Comparison of ENCODE assay signal across 12 cellular contexts in the genomic region with DNA sequence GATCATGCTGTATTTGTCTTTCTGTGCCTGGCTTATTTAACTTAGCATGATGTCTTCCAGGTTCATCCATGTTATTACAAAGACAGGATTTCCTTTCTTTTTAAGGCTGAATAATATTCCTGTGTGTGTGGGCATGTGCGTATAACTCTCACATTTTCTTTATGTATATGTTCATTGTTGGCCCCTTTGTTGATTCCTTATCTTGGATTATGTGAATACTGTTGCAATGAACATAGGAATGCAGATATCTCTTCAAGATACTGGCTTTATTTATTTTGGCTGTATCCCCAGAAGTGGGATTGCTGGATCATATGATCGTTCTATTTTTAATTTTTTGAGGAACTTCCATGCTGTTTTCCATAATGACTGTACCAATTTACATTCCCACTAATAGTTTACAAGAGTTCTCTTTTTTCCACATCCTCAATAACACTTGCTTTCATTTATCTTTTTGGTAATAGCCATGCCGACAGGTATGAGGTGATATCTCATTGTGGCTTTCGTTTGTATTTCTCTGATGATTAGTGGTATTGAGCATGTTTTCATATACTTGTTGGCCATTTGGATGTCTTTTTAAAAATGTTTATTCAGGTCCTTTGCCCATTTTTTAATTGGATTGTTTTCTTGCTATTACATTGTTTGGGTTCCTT. TPM values are rescaled to one million over a fixed set of nuclear protein-coding genes. Genes with fewer than 3 reads are reported as not detected.
DNase-seq lines count a peak whose midpoint lies in the region; ATAC-seq and TF ChIP-seq lines count a peak whose summit lies in the region.
"Had no signal": no experiment of that assay in that cellular context is flagged by ENCODE, and none has a peak within 500 bp of the region (broad histone marks: within the 10 kb centered on the region; RNA-seq: fewer than 3 reads in every experiment).

No MANE protein-coding gene starts in this region.

- no peak for ATAC-seq in activated T-cell treated with anti-CD3 and anti-CD28 coated beads, Interleukin-2, amount 50 U/mL, for 72 hours (replicated peaks in 1 of 2)
- ATAC-seq in body of pancreas (peak; percentile 78), HG02870 (IDR thresholded peaks at IDR 0.05; ENCODE audit: unreplicated experiment) (no peak)
- ATAC-seq: stimulated activated naive B cell treated with anti-CD40 and anti-IgM and Interleukin-4, amounts not matched to agents 10 μg/mL and 1 μg/mL and 100 μg/mL, for 72 hours had no signal

- peaks cover 3 to 6% of the 10 kb centered on the region in 2 donors for H3K36me3 Mint-ChIP-seq in activated T-cell treated with anti-CD3 and anti-CD28 coated beads, Interleukin-2, amount 50 U/mL, for 72 hours (ENCODE audit: insufficient read depth in 2 of 2)

- no peaks in the 10 kb centered on the region for H3K9me3 Mint-ChIP-seq in activated T-cell treated with anti-CD3 and anti-CD28 coated beads, Interleukin-2, amount 50 U/mL, for 72 hours
- H3K9me3 Mint-ChIP-seq: stimulated activated naive B cell treated with anti-CD40 and anti-IgM and Interleukin-4, amounts not matched to agents 10 μg/mL and 1 μg/mL and 100 μg/mL, for 72 hours had no signal

- TF ChIP-seq CTCF in body of pancreas (IDR thresholded peaks at IDR 0.05) (no peak), thyroid gland (IDR thresholded peaks at IDR 0.05) (no peak), GM13976 (IDR thresholded peaks at IDR 0.05; ENCODE audit: borderline replicate concordance, control extremely low read depth, extremely low read depth, insufficient read depth, missing control alignments) (no peak)

- H3K4me3 ChIP-seq in body of pancreas (no peak overlapping the region), thyroid gland (replicated peaks in 1 of 3) (no peak overlapping the region)
- H3K4me3 ChIP-seq: psoas muscle had no signal

- H3K4me1 ChIP-seq in body of pancreas = peaks cover 19% of the 10 kb centered on the region
- H3K4me1 ChIP-seq in thyroid gland = peaks cover 22 to 37% of the 10 kb centered on the region in 2 donors

- H3K9me3 ChIP-seq in body of pancreas (no peaks in the 10 kb centered on the region), thyroid gland (no peaks in the 10 kb centered on the region)
- H3K9me3 ChIP-seq: psoas muscle had no signal

- no peak for DNase-seq in activated T-cell treated with anti-CD3 and anti-CD28 coated beads, Interleukin-2, amount 50 U/mL, for 72 hours
- no peak for DNase-seq in activated T-cell treated with anti-CD3 and anti-CD28 coated beads, Interleukin-2, amount 50 U/mL, for 1 hour
- DNase-seq in body of pancreas = no peak
- peak; percentile 60 for DNase-seq in kidney glomerular epithelial cell (lab: John Stamatoyannopoulos, UW)
- DNase-seq in thyroid gland = no peak
- no peak for DNase-seq in 8988T
- no peak for DNase-seq in GM13976 (ENCODE audit: low spot score)
- DNase-seq: NCI-H1436; psoas muscle; stimulated activated naive B cell treated with anti-CD40 and anti-IgM and Interleukin-4, amounts not matched to agents 10 μg/mL and 1 μg/mL and 100 μg/mL, for 72 hours had no signal

- intact Hi-C loops in body of pancreas (cut with DNase I) = no loop called here
- intact Hi-C loops in thyroid gland (cut with DNase I) = no loop called here

- H3K27ac Mint-ChIP-seq in activated T-cell treated with anti-CD3 and anti-CD28 coated beads, Interleukin-2, amount 50 U/mL, for 72 hours = peak overlapping the region; percentile 33
- H3K27ac Mint-ChIP-seq: B cell; stimulated activated naive B cell treated with anti-CD40 and anti-IgM and Interleukin-4, amounts not matched to agents 10 μg/mL and 1 μg/mL and 100 μg/mL, for 72 hours had no signal

- TF ChIP-seq POLR2A in body of pancreas (IDR thresholded peaks at IDR 0.05) (no peak), thyroid gland (IDR thresholded peaks at IDR 0.05) (no peak)

- 11 to 15% methylated on average over 4 of the region's 4 CpGs for WGBS in body of pancreas, 2 donors
- 58 to 75% methylated on average over 4 of the region's 4 CpGs for WGBS in thyroid gland, 2 donors

- in situ Hi-C loops in GM13976 (cut with MboI; ENCODE audit: low sequenced_read_pairs, unreplicated experiment) = no loop called here

- H3K4me3 Mint-ChIP-seq in activated T-cell treated with anti-CD3 and anti-CD28 coated beads, Interleukin-2, amount 50 U/mL, for 72 hours = no peak overlapping the region
- H3K4me3 Mint-ChIP-seq: B cell; stimulated activated naive B cell treated with anti-CD40 and anti-IgM and Interleukin-4, amounts not matched to agents 10 μg/mL and 1 μg/mL and 100 μg/mL, for 72 hours had no signal

- H3K36me3 ChIP-seq in body of pancreas (replicated peaks in 1 of 2; ENCODE audit: insufficient read depth in 1 of 2, low read depth in 2 of 2) (peaks cover 0 to 10% of the 10 kb centered on the region in 2 donors), thyroid gland (peaks cover 10 to 12% of the 10 kb centered on the region in 2 donors)

- H3K27ac ChIP-seq in body of pancreas (peak overlapping the region in 3 of 4 donors; percentile 0 to 63 (median 24)), thyroid gland (peak overlapping the region in 2 of 3 donors; percentile 17 to 62)
- H3K27ac ChIP-seq: psoas muscle had no signal

- H3K27me3 Mint-ChIP-seq in activated T-cell treated with anti-CD3 and anti-CD28 coated beads, Interleukin-2, amount 50 U/mL, for 72 hours (ENCODE audit: low read depth) = no peaks in the 10 kb centered on the region
- H3K27me3 Mint-ChIP-seq: B cell; stimulated activated naive B cell treated with anti-CD40 and anti-IgM and Interleukin-4, amounts not matched to agents 10 μg/mL and 1 μg/mL and 100 μg/mL, for 72 hours had no signal

- H3K4me1 Mint-ChIP-seq in activated T-cell treated with anti-CD3 and anti-CD28 coated beads, Interleukin-2, amount 50 U/mL, for 72 hours (ENCODE audit: low read depth) = peaks cover 49% of the 10 kb centered on the region

- H3K27me3 ChIP-seq in body of pancreas (no peaks in the 10 kb centered on the region), thyroid gland (no peaks in the 10 kb centered on the region)

RNA-seq across cellular contexts. Expression of a gene that starts 38.0 kb away (rescaled TPM):
- total RNA-seq in activated T-cell treated with anti-CD3 and anti-CD28 coated beads, Interleukin-2, amount 50 U/mL, for 72 hours = 10 to 100 TPM; 33.1 to 35.8 TPM
- 10 to 100 TPM; 19.7 to 37.2 TPM for total RNA-seq in body of pancreas
- 100 to 1,000 TPM in 1 of 4 donors, 10 to 100 TPM in 3; 47.7 to 125 (median 77.3) TPM for total RNA-seq in thyroid gland

RNA-seq across cellular contexts. Expression of a gene that starts 50.2 kb away (rescaled TPM):
- 10 to 100 TPM; 23.2 to 25.6 TPM for total RNA-seq in activated T-cell treated with anti-CD3 and anti-CD28 coated beads, Interleukin-2, amount 50 U/mL, for 72 hours
- total RNA-seq in body of pancreas = 1 to 10 TPM; 3.1 to 7.3 TPM
- 10 to 100 TPM; 12.0 to 15.9 (median 15.6) TPM for total RNA-seq in thyroid gland
